In genomic region chr2:28366496-28367282, GRCh38 we compare ENCODE assay signal across 9 cellular contexts. TPM values are rescaled to one million over a fixed set of nuclear protein-coding genes. Genes with fewer than 3 reads are reported as not detected.
DNase-seq lines count a peak whose midpoint lies in the region; ATAC-seq and TF ChIP-seq lines count a peak whose summit lies in the region.
"Had no signal": no experiment of that assay in that cellular context is flagged by ENCODE, and none has a peak within 500 bp of the region (broad histone marks: within the 10 kb centered on the region; RNA-seq: fewer than 3 reads in every experiment).

No MANE protein-coding gene starts in this region.

- peaks cover 58% of the 10 kb centered on the region for H3K4me1 Mint-ChIP-seq in activated T-cell treated with anti-CD3 and anti-CD28 coated beads, Interleukin-2, amount 50 U/mL, for 24 hours (ENCODE audit: low read depth)

- H3K36me3 ChIP-seq in heart right ventricle (no peaks in the 10 kb centered on the region), left lung (no peaks in the 10 kb centered on the region), urinary bladder (ENCODE audit: insufficient read depth) (no peaks in the 10 kb centered on the region)

- peak overlapping the region; percentile 59 for H3K27ac Mint-ChIP-seq in activated T-cell treated with anti-CD3 and anti-CD28 coated beads, Interleukin-2, amount 50 U/mL, for 24 hours

- intact Hi-C loops in heart right ventricle (cut with DNase I) (no loop called here), cardiac septum (cut with DNase I) (no loop called here), left lung (cut with DNase I) (no loop called here)

- H3K9me3 ChIP-seq in heart right ventricle = no peaks in the 10 kb centered on the region
- no peaks in the 10 kb centered on the region for H3K9me3 ChIP-seq in left lung

- WGBS in heart right ventricle, 2 donors = 43 to 55% methylated on average over 19 of the region's 19 CpGs
- WGBS in urinary bladder = 45% methylated on average over 19 of the region's 19 CpGs

- H3K4me3 Mint-ChIP-seq in activated T-cell treated with anti-CD3 and anti-CD28 coated beads, Interleukin-2, amount 50 U/mL, for 24 hours = peak overlapping the region; percentile 33

- no peaks in the 10 kb centered on the region for H3K9me3 Mint-ChIP-seq in activated T-cell treated with anti-CD3 and anti-CD28 coated beads, Interleukin-2, amount 50 U/mL, for 24 hours

- DNase-seq in heart right ventricle (peak in 1 of 2 donors; percentile 25), cardiac septum (ENCODE audit: low spot score) (no peak), left lung (no peak), midbrain (lab: John Stamatoyannopoulos, UW) (no peak), cerebellum (ENCODE audit: low spot score) (no peak)
- peak; percentile 62 for DNase-seq in activated T-cell treated with anti-CD3 and anti-CD28 coated beads, Interleukin-2, amount 50 U/mL, for 24 hours
- DNase-seq: NCI-H1436 had no signal

- no peaks in the 10 kb centered on the region for H3K36me3 Mint-ChIP-seq in activated T-cell treated with anti-CD3 and anti-CD28 coated beads, Interleukin-2, amount 50 U/mL, for 24 hours (ENCODE audit: low read depth)

- H3K27me3 ChIP-seq in heart right ventricle (no peaks in the 10 kb centered on the region), left lung (no peaks in the 10 kb centered on the region)

- H3K4me1 ChIP-seq in heart right ventricle = peaks cover 0 to 32% (median 21%) of the 10 kb centered on the region in 9 donors
- peaks cover 0 to 28% of the 10 kb centered on the region in 2 donors for H3K4me1 ChIP-seq in left lung
- H3K4me1 ChIP-seq in urinary bladder (ENCODE audit: insufficient read depth) = peaks cover 1% of the 10 kb centered on the region

- H3K27me3 Mint-ChIP-seq in activated T-cell treated with anti-CD3 and anti-CD28 coated beads, Interleukin-2, amount 50 U/mL, for 24 hours = no peaks in the 10 kb centered on the region

- H3K27ac ChIP-seq in heart right ventricle (peak overlapping the region in 4 of 10 donors; percentile 6 to 79 (median 35)), left lung (peak overlapping the region in 1 of 2 donors; percentile 23), urinary bladder (ENCODE audit: low read depth) (peak overlapping the region; percentile 88)

- H3K4me3 ChIP-seq in heart right ventricle = no peak overlapping the region
- no peak overlapping the region for H3K4me3 ChIP-seq in left lung
- H3K4me3 ChIP-seq in urinary bladder (ENCODE audit: low read depth, low read length) = no peak overlapping the region

- no peak for TF ChIP-seq CTCF in heart right ventricle (IDR thresholded peaks at IDR 0.05)
- TF ChIP-seq CTCF in left lung (IDR thresholded peaks at IDR 0.05) = no peak

- ATAC-seq in heart right ventricle (peak in 7 of 8 donors; percentile 46 to 75 (median 63)), left lung (peak; percentile 69), HG02885 (IDR thresholded peaks at IDR 0.05; ENCODE audit: poor library complexity, unreplicated experiment) (no peak)

RNA-seq across cellular contexts. Expression of gene FOSL2, which starts 26.0 kb away (rescaled TPM):
- total RNA-seq in heart right ventricle (100 to 1,000 TPM in 1 of 10 donors, 10 to 100 TPM in 9; 29.7 to 182 (median 60.3) TPM), cardiac septum (65.4 TPM), left lung (100 to 1,000 TPM in 1 of 2 donors, 10 to 100 TPM in 1; 83.4 to 114 TPM), urinary bladder (40.9 TPM), cerebellum (5.8 TPM)
- polyA plus RNA-seq in heart right ventricle (10 to 100 TPM; 16.5 to 24.0 TPM), urinary bladder (112 TPM)
